ENCODE assay signal across 21 cellular contexts in genomic region chr1:231862611-231863010, GRCh38.
"Had no signal": no experiment of that assay in that cellular context is flagged by ENCODE, and none has a peak within 500 bp of the region (broad histone marks: within the 10 kb centered on the region; RNA-seq: fewer than 3 reads in every experiment).

No MANE protein-coding gene starts in this region.

- H3K36me3 ChIP-seq: esophagus muscularis mucosa, left lung, pancreas, right lobe of liver, tibial nerve, upper lobe of right lung, vagina had no signal

- ATAC-seq: mucosa of descending colon; natural killer cell; right lobe of liver; stimulated activated naive B cell treated with anti-CD40 and anti-IgM and Interleukin-4, amounts not matched to agents 10 μg/mL and 1 μg/mL and 100 μg/mL, for 72 hours; stimulated activated naive CD8-positive, alpha-beta T cell treated with anti-CD3 and anti-CD28 coated beads, Interleukin-15, amount 100 ng/mL, for 72 hours had no signal

- DNase-seq: cortex of kidney; dorsolateral prefrontal cortex; effector memory CD4-positive, alpha-beta T cell; immature natural killer cell; left lung; mucosa of descending colon; natural killer cell; pancreas; right lobe of liver; stimulated activated CD4-positive, alpha-beta T cell treated with anti-CD3 and anti-CD28 coated beads, Interleukin-2, amount 100 ng/mL, for 24 hours; stimulated activated CD4-positive, alpha-beta T cell treated with anti-CD3 and anti-CD28 coated beads, Interleukin-4, amount 100 ng/mL, for 4 hours; stimulated activated naive B cell treated with anti-CD40 and anti-IgM and Interleukin-4, amounts not matched to agents 10 μg/mL and 1 μg/mL and 100 μg/mL, for 72 hours; stimulated activated naive CD8-positive, alpha-beta T cell treated with anti-CD3 and anti-CD28 coated beads, Interleukin-15, amount 100 ng/mL, for 72 hours; testis; upper lobe of right lung had no signal

- H3K4me1 ChIP-seq: pancreas, right lobe of liver had no signal

- H3K27me3 ChIP-seq: dorsolateral prefrontal cortex, esophagus muscularis mucosa, left lung, pancreas, right lobe of liver, testis, tibial nerve, upper lobe of right lung, vagina had no signal

- H3K27ac ChIP-seq: dorsolateral prefrontal cortex, epithelial cell of prostate, left lung, pancreas, right lobe of liver, testis, tibial nerve, upper lobe of right lung, vagina had no signal

- H3K9me3 ChIP-seq: esophagus muscularis mucosa, left lung, mucosa of descending colon, pancreas, right lobe of liver, testis, tibial nerve, upper lobe of right lung, vagina had no signal

- H3K4me3 ChIP-seq: dorsolateral prefrontal cortex, esophagus muscularis mucosa, left lung, lung, mucosa of descending colon, pancreas, right lobe of liver, skin epidermis, testis, tibial nerve, upper lobe of right lung, vagina had no signal
